ENCODE assay signal across 22 cellular contexts in the genomic region with DNA sequence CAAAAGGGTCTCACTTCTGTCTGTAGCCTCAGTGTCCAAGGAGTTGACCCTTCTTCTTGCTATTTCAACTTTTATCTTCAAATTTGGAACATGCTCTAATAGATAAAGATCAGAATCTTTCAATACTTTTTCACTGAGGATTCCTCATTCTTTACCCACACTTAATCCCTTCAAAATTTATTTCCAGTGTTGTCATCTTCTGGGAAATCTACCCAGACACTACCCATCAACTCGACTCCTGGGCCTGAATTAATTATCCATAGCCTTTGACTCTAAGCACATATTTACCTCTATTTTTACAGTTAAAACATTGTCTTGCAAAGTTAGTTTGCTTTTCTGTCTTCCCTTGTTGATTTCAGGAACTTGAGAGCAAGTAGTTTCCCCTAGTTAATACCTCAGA.
"Had no signal": no experiment of that assay in that cellular context is flagged by ENCODE, and none has a peak within 500 bp of the region (broad histone marks: within the 10 kb centered on the region; RNA-seq: fewer than 3 reads in every experiment).

No MANE protein-coding gene starts in this region.

- ATAC-seq: effector memory CD8-positive, alpha-beta T cell; left cardiac atrium; left lung; mucosa of descending colon; natural killer cell treated with Interleukin-12 subunit alpha and Interleukin-12 subunit beta and Interleukin-15 and Interleukin-18, amount 100 ng/mL, for 72 hours; right lobe of liver; stimulated activated memory B cell treated with anti-CD40 and anti-IgM and Interleukin-4, amounts not matched to agents 10 μg/mL and 1 μg/mL and 100 μg/mL, for 72 hours; stimulated activated naive CD8-positive, alpha-beta T cell treated with anti-CD3 and anti-CD28 coated beads, Interleukin-15, Interleukin-2, amounts not matched to agents 100 U/mL and 50 U/mL, for 24 hours had no signal

- H3K36me3 ChIP-seq: esophagus squamous epithelium, left lung, neural progenitor cell, right lobe of liver, thoracic aorta, tibial nerve, upper lobe of left lung had no signal

- H3K4me1 ChIP-seq: esophagus squamous epithelium, left lung, neural progenitor cell, parathyroid adenoma, right lobe of liver, tibial nerve, upper lobe of left lung had no signal

- H3K9ac ChIP-seq: neural progenitor cell, parathyroid adenoma had no signal

- DNase-seq: cortex of kidney; effector memory CD8-positive, alpha-beta T cell; erythroblast; esophagus squamous epithelium; head of caudate nucleus; kidney; left cardiac atrium; left lung; mesenchymal stem cell; mucosa of descending colon; naive B cell; right lobe of liver; stimulated activated CD4-positive, alpha-beta T cell treated with anti-CD3 and anti-CD28 coated beads, Interleukin-4, amount 100 ng/mL, for 4 hours; stimulated activated naive CD8-positive, alpha-beta T cell treated with anti-CD3 and anti-CD28 coated beads, Interleukin-15, Interleukin-2, amounts not matched to agents 100 U/mL and 50 U/mL, for 24 hours; substantia nigra; upper lobe of left lung had no signal

- H3K9me3 ChIP-seq: esophagus squamous epithelium, left lung, mucosa of descending colon, right lobe of liver, thoracic aorta, tibial nerve, upper lobe of left lung had no signal

- H3K27me3 ChIP-seq: esophagus squamous epithelium, left lung, right lobe of liver, tibial nerve, upper lobe of left lung had no signal

- H3K4me3 ChIP-seq: esophagus squamous epithelium, left lung, mucosa of descending colon, neural progenitor cell, right lobe of liver, thoracic aorta, tibial nerve, upper lobe of left lung had no signal
